ENCODE assay signal across 25 cellular contexts in genomic region chr5:171992305-171992704, GRCh38. TPM values are rescaled to one million over a fixed set of nuclear protein-coding genes. Genes with fewer than 3 reads are reported as not detected.
DNase-seq lines count a peak whose midpoint lies in the region; ATAC-seq and TF ChIP-seq lines count a peak whose summit lies in the region.
"Had no signal": no experiment of that assay in that cellular context is flagged by ENCODE, and none has a peak within 500 bp of the region (broad histone marks: within the 10 kb centered on the region; RNA-seq: fewer than 3 reads in every experiment).

No MANE protein-coding gene starts in this region.

- H2BK5ac ChIP-seq in H9 (ENCODE audit: insufficient read length, low read length): no peak overlapping the region

- no peaks in the 10 kb centered on the region for H3K23me2 ChIP-seq in H9 (ENCODE audit: insufficient read length, low read depth, low read length, poor library complexity, severe bottlenecking)

- no peaks in the 10 kb centered on the region for H3K79me1 ChIP-seq in H9 (ENCODE audit: insufficient read depth, low read depth, low read length, poor library complexity, severe bottlenecking)

- WGBS in H9 (ENCODE audit: extremely low coverage, insufficient read length, low lambda C conversion rate): no CpG with 5 or more reads among the region's 3 CpGs

- 0 out of 2 replicates have a peak, but pooled peaks cover 2% of the 10 kb centered on the region for H3K4me1 ChIP-seq in H9 (ENCODE audit: insufficient read depth, low read length)

- ATAC-seq in naive B cell (ENCODE audit: low read depth in 2 of 2) (no peak), GM19023 (IDR thresholded peaks at IDR 0.05; ENCODE audit: unreplicated experiment) (no peak)
- ATAC-seq: A549, HCT116 had no signal

- no peak overlapping the region for H3K4ac ChIP-seq in H9 (ENCODE audit: low read depth, low read length)

- H3K4me1 Mint-ChIP-seq in H9: peaks cover 48 to 50% of the 10 kb centered on the region in 2 experiments
- peaks cover 32% of the 10 kb centered on the region for H3K4me1 Mint-ChIP-seq in chondrocyte (ENCODE audit: low read depth)
- H3K4me1 Mint-ChIP-seq in naive B cell: peaks cover 61 to 89% (median 69%) of the 10 kb centered on the region in 3 donors
- peaks cover 27% of the 10 kb centered on the region for H3K4me1 Mint-ChIP-seq in type B pancreatic cell (ENCODE audit: unreplicated experiment)

- H4K8ac ChIP-seq in H9 (replicated peaks; ENCODE audit: insufficient read length, low read depth, low read length): no peak overlapping the region

- H3T11ph ChIP-seq in H9 (ENCODE audit: low read length): no peak overlapping the region

- no peak overlapping the region for H3K23ac ChIP-seq in H9 (ENCODE audit: insufficient read length, low read depth, low read length)

- H3K56ac ChIP-seq in H9 (ENCODE audit: insufficient read length, low read depth, low read length): no peak overlapping the region

- no peak overlapping the region for H4K91ac ChIP-seq in H9 (ENCODE audit: insufficient read length, low read depth, low read length)

- no peak overlapping the region for H2BK15ac ChIP-seq in H9 (ENCODE audit: low read depth, low read length)

- H3K79me2 ChIP-seq in H9 (ENCODE audit: insufficient read depth, low read length): peaks cover 47% of the 10 kb centered on the region; the same call in 1 of the 2 replicates

- H4K5ac ChIP-seq in H9 (ENCODE audit: insufficient read length, low read depth, low read length): no peak overlapping the region

- peaks cover 3 to 48% (median 46%) of the 10 kb centered on the region in 3 experiments; a peak in 6 of 7 replicates for H3K36me3 Mint-ChIP-seq in H9 (ENCODE audit: insufficient read depth in 1 of 3, low read depth in 3 of 3)
- H3K36me3 Mint-ChIP-seq in chondrocyte (ENCODE audit: low read depth): peaks cover 3% of the 10 kb centered on the region
- peaks cover 8 to 14% of the 10 kb centered on the region in 2 donors for H3K36me3 Mint-ChIP-seq in naive B cell
- peaks cover 25% of the 10 kb centered on the region for H3K36me3 Mint-ChIP-seq in type B pancreatic cell

- DNase-seq in H9 (no peak), chondrocyte (ENCODE audit: low spot score) (no peak), naive B cell (no peak), type B pancreatic cell (ENCODE audit: extremely low spot score, unreplicated experiment) (no peak), GM19238 (ENCODE audit: insufficient read length, low spot score) (no peak), NCI-H774 (lab: John Stamatoyannopoulos, UW) (no peak)
- DNase-seq: AML-193; C1 segment of cervical spinal cord; Caco-2; CD4-positive, alpha-beta memory T cell; GOT3; MM.1S; NCI-H1417; NCI-H187; NCI-H2171 treated with DMSO at 0.1 percent for 48 hours; NCI-H524; NCI-H748 treated with DMSO at 0.1 percent for 48 hours; SK-N-SH; SW 1271 had no signal

- H3K4me3 Mint-ChIP-seq in H9 (no peak overlapping the region), chondrocyte (ENCODE audit: unreplicated experiment) (no peak overlapping the region), naive B cell (peak overlapping the region in 3 of 8 donors; percentile 4 to 29 (median 13)), type B pancreatic cell (peak overlapping the region; percentile 21)

- no peak overlapping the region for H2AFZ ChIP-seq in H9 (ENCODE audit: low read length)

- H3K9me3 ChIP-seq in H9 (ENCODE audit: control insufficient read depth, low read depth, low read length): no peaks in the 10 kb centered on the region
- H3K9me3 ChIP-seq: A549, Caco-2, SK-N-SH had no signal

- no peak overlapping the region for H3K18ac ChIP-seq in H9 (ENCODE audit: insufficient read length, low read depth, low read length)

- no peak overlapping the region for H3K4me2 ChIP-seq in H9 (ENCODE audit: insufficient read depth, insufficient read length, low read length)
- H3K4me2 ChIP-seq: A549, KMS-11, SK-N-SH had no signal

- H3K27ac ChIP-seq in H9 (ENCODE audit: insufficient read length, low read depth, low read length): no peak overlapping the region
- H3K27ac ChIP-seq: A549, HL-60, KMS-11 had no signal

- no peaks in the 10 kb centered on the region for H3K27me3 Mint-ChIP-seq in H9 (ENCODE audit: low read depth)
- H3K27me3 Mint-ChIP-seq in chondrocyte (ENCODE audit: low read depth): no peaks in the 10 kb centered on the region
- H3K27me3 Mint-ChIP-seq in naive B cell: no peaks in the 10 kb centered on the region
- H3K27me3 Mint-ChIP-seq in type B pancreatic cell: no peaks in the 10 kb centered on the region
- H3K27me3 Mint-ChIP-seq: CD4-positive, alpha-beta memory T cell; IgD-negative memory B cell had no signal

- no peaks in the 10 kb centered on the region for H3K27me3 ChIP-seq in H9 (ENCODE audit: insufficient read depth, low read length)

- H2BK20ac ChIP-seq in H9 (ENCODE audit: low read depth, low read length, poor library complexity, severe bottlenecking): no peak overlapping the region

- H3K9me3 Mint-ChIP-seq in H9 (no peaks in the 10 kb centered on the region), chondrocyte (ENCODE audit: low read depth) (no peaks in the 10 kb centered on the region), naive B cell (peaks cover 0 to 1% (median 0%) of the 10 kb centered on the region in 7 donors), type B pancreatic cell (no peaks in the 10 kb centered on the region)
- H3K9me3 Mint-ChIP-seq: CD4-positive, alpha-beta memory T cell; IgD-negative memory B cell had no signal

- H3K9ac ChIP-seq in H9 (ENCODE audit: extremely low read depth, insufficient read length, low read length): no peak overlapping the region
- H3K9ac ChIP-seq: KMS-11, SK-N-SH had no signal

- no peaks in the 10 kb centered on the region for H4K20me1 ChIP-seq in H9 (ENCODE audit: control insufficient read depth, insufficient read depth, insufficient read length)

- H3K27ac Mint-ChIP-seq in H9: peak overlapping the region in 2 of 3 experiments; percentile 42; a peak in 3 of 7 replicates
- H3K27ac Mint-ChIP-seq in chondrocyte (ENCODE audit: unreplicated experiment): peak overlapping the region; percentile 17
- H3K27ac Mint-ChIP-seq in naive B cell: peak overlapping the region in 5 of 6 donors; percentile 26 to 96 (median 37)
- H3K27ac Mint-ChIP-seq in type B pancreatic cell: peak overlapping the region; percentile 79
- H3K27ac Mint-ChIP-seq: IgD-negative memory B cell had no signal

- no peak overlapping the region for H2BK120ac ChIP-seq in H9 (ENCODE audit: low read depth, low read length, poor library complexity, severe bottlenecking)

- H2AK5ac ChIP-seq in H9 (ENCODE audit: insufficient read length, low read length): no peak overlapping the region

- H3K14ac ChIP-seq in H9 (ENCODE audit: insufficient read depth, low read length): no peak overlapping the region

- no peak for TF ChIP-seq CTCF in H9 (conservative IDR thresholded peaks at IDR 0.05)
- TF ChIP-seq CTCF in chondrocyte (IDR thresholded peaks at IDR 0.05): no peak
- TF ChIP-seq CTCF in type B pancreatic cell (conservative IDR thresholded peaks at IDR 0.05): no peak

- H2BK12ac ChIP-seq in H9 (ENCODE audit: insufficient read length, low read depth, low read length): no peak overlapping the region

RNA-seq across cellular contexts. Expression of gene FBXW11, which starts 14.1 kb away (rescaled TPM):
- 84.0 and 85.3 TPM in 2 replicates for total RNA-seq in H9 (2021)
- total RNA-seq in chondrocyte: 54.8 to 58.1 TPM (median 54.8 TPM) in 3 replicates
- polyA plus RNA-seq in naive B cell (ENCODE audit: low read depth in 6 of 6): 10 to 100 TPM; 35.9 to 48.0 (median 41.5) TPM
- total RNA-seq in type B pancreatic cell (ENCODE audit: low replicate concordance): 50.2 and 52.5 TPM in 2 replicates

Comparison
In these comparisons a context has a peak if more than half of its experiments do, and no peak if none do; other contexts are left out.
1. H3K27ac Mint-ChIP-seq: peak in every context shown above with its lines; median percentile 79 in type B pancreatic cell; 42 in H9; 37 in naive B cell; 17 in chondrocyte.